Comparison of ENCODE assay signal across 20 cellular contexts in the genomic region with DNA sequence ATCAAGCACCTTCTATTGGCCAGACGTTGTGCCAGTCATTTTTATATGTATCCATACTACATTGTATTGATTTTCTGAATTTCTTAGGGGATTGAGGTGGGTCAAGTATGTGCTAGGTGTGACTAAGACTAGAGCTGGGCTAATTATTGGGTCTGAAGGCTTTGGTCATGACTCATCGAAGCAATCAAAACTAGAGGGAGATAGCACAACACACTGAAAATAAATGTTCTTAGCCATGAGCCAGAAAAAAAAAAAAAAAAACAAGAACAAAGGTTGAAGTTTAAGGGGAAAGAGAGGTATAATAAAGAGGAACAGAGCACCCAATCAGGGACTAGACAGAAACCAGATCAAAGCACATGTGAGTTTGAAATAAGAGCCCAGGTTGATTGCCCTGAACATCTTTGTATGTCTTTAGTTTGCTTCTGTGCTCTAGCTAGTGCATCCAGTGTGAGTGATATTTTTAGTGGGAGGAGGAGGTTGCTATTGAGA.
DNase-seq lines count a peak whose midpoint lies in the region; ATAC-seq, FAIRE-seq and TF ChIP-seq lines count a peak whose summit lies in the region.
"Had no signal": no experiment of that assay in that cellular context is flagged by ENCODE, and none has a peak within 500 bp of the region (broad histone marks: within the 10 kb centered on the region; RNA-seq: fewer than 3 reads in every experiment).

No MANE protein-coding gene starts in this region.

- no peak overlapping the region for H3K27ac ChIP-seq in pancreas
- H3K27ac ChIP-seq in SK-N-SH (ENCODE audit: low read depth in 2 of 2, low read length in 1 of 2) = no peak overlapping the region
- H3K27ac ChIP-seq in testis = no peak overlapping the region
- H3K27ac ChIP-seq: prostate gland had no signal

- ATAC-seq in pancreas (peak; percentile 43 to 73 (median 54)), GM19463 (IDR thresholded peaks at IDR 0.05; ENCODE audit: unreplicated experiment) (no peak)
- ATAC-seq in activated naive CD4-positive, alpha-beta T cell treated with anti-CD3 and anti-CD28 coated beads, Interleukin-2, amount 50 U/mL, for 72 hours = no peak

- H3K27me3 ChIP-seq in pancreas = no peaks in the 10 kb centered on the region
- no peaks in the 10 kb centered on the region for H3K27me3 ChIP-seq in SK-N-SH (ENCODE audit: insufficient read depth)
- H3K27me3 ChIP-seq in testis = no peaks in the 10 kb centered on the region
- H3K27me3 ChIP-seq: BE2C, MG63 had no signal

- TF ChIP-seq CTCF in fibroblast of mammary gland (conservative IDR thresholded peaks at IDR 0.05; ENCODE audit: control insufficient read depth, insufficient read depth, low read depth, low read length) (no peak), pancreas (IDR thresholded peaks at IDR 0.05) (no peak), SK-N-SH (IDR thresholded peaks at IDR 0.05) (no peak), testis (IDR thresholded peaks at IDR 0.05) (no peak)

- DNase-seq in EL (peak; percentile 0), NCI-H226 (peak; percentile 60), fibroblast of mammary gland (ENCODE audit: low read depth) (peak; percentile 25), pancreas (no peak), SK-N-SH (no peak), testis (no peak)
- DNase-seq in activated naive CD4-positive, alpha-beta T cell treated with anti-CD3 and anti-CD28 coated beads, Interleukin-2, amount 50 U/mL, for 72 hours (ENCODE audit: low spot score in 2 of 2) = no peak
- DNase-seq: activated CD4-positive, CD25-positive, alpha-beta regulatory T cell; activated CD8-positive, alpha-beta memory T cell treated with anti-CD3 and anti-CD28 coated beads, Interleukin-2, amount 50 U/mL, for 4 hours; BE2C; H7; MG63; NCI-H2107; stimulated activated CD4-positive, alpha-beta T cell treated with anti-CD3 and anti-CD28 coated beads, Interleukin-2, amount 100 ng/mL, for 24 hours; SW 1271 had no signal

- no peak overlapping the region for H2AFZ ChIP-seq in SK-N-SH (ENCODE audit: low read depth)

- no peaks in the 10 kb centered on the region for H3K9me3 ChIP-seq in pancreas
- H3K9me3 ChIP-seq in SK-N-SH = no peaks in the 10 kb centered on the region
- no peaks in the 10 kb centered on the region for H3K9me3 ChIP-seq in testis
- H3K9me3 ChIP-seq: BE2C, MG63, prostate gland had no signal

- TF ChIP-seq POLR2A in testis (IDR thresholded peaks at IDR 0.05) = no peak

- POLR2A ChIA-PET in SK-N-SH (lab: Yijun Ruan, JAX) = no interaction called here

- FAIRE-seq in pancreas (lab: Jason Lieb, UNC) = no peak

- H3K36me3 ChIP-seq in pancreas (no peaks in the 10 kb centered on the region), SK-N-SH (replicated peaks in 1 of 2; ENCODE audit: control insufficient read depth in 1 of 2, insufficient read depth in 2 of 2, low read length in 1 of 2) (no peaks in the 10 kb centered on the region), testis (ENCODE audit: low read depth, missing control alignments) (no peaks in the 10 kb centered on the region)
- H3K36me3 ChIP-seq: BE2C, MG63, prostate gland had no signal

- no peaks in the 10 kb centered on the region for H3K4me1 ChIP-seq in pancreas
- no peaks in the 10 kb centered on the region for H3K4me1 ChIP-seq in SK-N-SH (ENCODE audit: control insufficient read depth in 1 of 2, insufficient read depth in 2 of 2, low read depth in 1 of 2, low read length in 1 of 2)
- no peaks in the 10 kb centered on the region for H3K4me1 ChIP-seq in testis
- H3K4me1 ChIP-seq: BE2C, prostate gland had no signal

- no peaks in the 10 kb centered on the region for H3K36me3 Mint-ChIP-seq in activated naive CD4-positive, alpha-beta T cell treated with anti-CD3 and anti-CD28 coated beads, Interleukin-2, amount 50 U/mL, for 72 hours
- H3K36me3 Mint-ChIP-seq: activated naive CD8-positive, alpha-beta T cell; type B pancreatic cell had no signal

- H3K9ac ChIP-seq in SK-N-SH = no peak overlapping the region

- H3K27ac Mint-ChIP-seq in activated naive CD4-positive, alpha-beta T cell treated with anti-CD3 and anti-CD28 coated beads, Interleukin-2, amount 50 U/mL, for 72 hours = no peak overlapping the region
- H3K27ac Mint-ChIP-seq: activated naive CD8-positive, alpha-beta T cell; dendritic cell treated with granulocyte-macrophage colony-stimulating factor and Interleukin-4, amounts not matched to agents 40 ng/mL and 50 ng/mL, for 4 days; type B pancreatic cell had no signal

- H3K9me2 ChIP-seq in SK-N-SH = no peaks in the 10 kb centered on the region

- H3K4me3 ChIP-seq in fibroblast of mammary gland (ENCODE audit: control insufficient read depth, low read depth, low read length) = no peak overlapping the region
- no peak overlapping the region for H3K4me3 ChIP-seq in pancreas
- H3K4me3 ChIP-seq in SK-N-SH (ENCODE audit: low read depth in 2 of 2, low read length in 1 of 2) = no peak overlapping the region
- H3K4me3 ChIP-seq in testis = no peak overlapping the region
- H3K4me3 ChIP-seq: MG63, prostate gland had no signal

- WGBS in pancreas, 2 donors = 48 to 55% methylated on average over 2 of the region's 2 CpGs
- WGBS in SK-N-SH (ENCODE audit: low lambda C conversion rate) = 2% methylated on average over 2 of the region's 2 CpGs
- WGBS in testis, 2 donors = 80 to 89% methylated on average over 2 of the region's 2 CpGs

- intact Hi-C loops in pancreas (cut with DNase I) = no loop called here
- intact Hi-C loops in testis (cut with DNase I; ENCODE audit: low total_unique reads) = no loop called here

- no peaks in the 10 kb centered on the region for H4K20me1 ChIP-seq in SK-N-SH (ENCODE audit: insufficient read depth)

- H3K9me3 Mint-ChIP-seq in activated naive CD4-positive, alpha-beta T cell treated with anti-CD3 and anti-CD28 coated beads, Interleukin-2, amount 50 U/mL, for 72 hours = peaks cover 0 to 9% of the 10 kb centered on the region in 2 donors
- H3K9me3 Mint-ChIP-seq: dendritic cell treated with granulocyte-macrophage colony-stimulating factor and Interleukin-4, amounts not matched to agents 40 ng/mL and 50 ng/mL, for 4 days; type B pancreatic cell had no signal

- no peak for TF ChIP-seq RAD21 in SK-N-SH (IDR thresholded peaks at IDR 0.05; ENCODE audit: low read length)

- no peaks in the 10 kb centered on the region for H3F3A ChIP-seq in SK-N-SH (replicated peaks; ENCODE audit: insufficient read depth)

- no peak overlapping the region for H3K4me2 ChIP-seq in SK-N-SH

- no peak for TF ChIP-seq EP300 in SK-N-SH (IDR thresholded peaks at IDR 0.05; ENCODE audit: borderline replicate concordance in 1 of 2, low read depth in 1 of 2, low read length in 1 of 2)

- H3K79me2 ChIP-seq in SK-N-SH (ENCODE audit: insufficient read depth) = no peaks in the 10 kb centered on the region

- CTCF ChIA-PET in SK-N-SH (lab: Yijun Ruan, JAX) = no interaction called here

TF ChIP-seq in SK-N-SH, 30 proteins besides CTCF, POLR2A, EP300 and RAD21:
- TF ChIP-seq EZH2phosphoT487 (IDR thresholded peaks at IDR 0.05; ENCODE audit: borderline replicate concordance, low read depth) (no peak), TAF1 (IDR thresholded peaks at IDR 0.05; ENCODE audit: borderline replicate concordance, low read depth, low read length) (no peak), JUND (IDR thresholded peaks at IDR 0.05) (no peak), NRF1 (IDR thresholded peaks at IDR 0.05; ENCODE audit: low read depth, low read length) (no peak), GATA2 (CRISPR knock-in tag; IDR thresholded peaks at IDR 0.05) (no peak), TCF12 (IDR thresholded peaks at IDR 0.05) (no peak), RFX5 (IDR thresholded peaks at IDR 0.05; ENCODE audit: low read length) (no peak), USF1 (IDR thresholded peaks at IDR 0.05; ENCODE audit: borderline replicate concordance, low read depth) (no peak)
- TF ChIP-seq, protein P1, sequence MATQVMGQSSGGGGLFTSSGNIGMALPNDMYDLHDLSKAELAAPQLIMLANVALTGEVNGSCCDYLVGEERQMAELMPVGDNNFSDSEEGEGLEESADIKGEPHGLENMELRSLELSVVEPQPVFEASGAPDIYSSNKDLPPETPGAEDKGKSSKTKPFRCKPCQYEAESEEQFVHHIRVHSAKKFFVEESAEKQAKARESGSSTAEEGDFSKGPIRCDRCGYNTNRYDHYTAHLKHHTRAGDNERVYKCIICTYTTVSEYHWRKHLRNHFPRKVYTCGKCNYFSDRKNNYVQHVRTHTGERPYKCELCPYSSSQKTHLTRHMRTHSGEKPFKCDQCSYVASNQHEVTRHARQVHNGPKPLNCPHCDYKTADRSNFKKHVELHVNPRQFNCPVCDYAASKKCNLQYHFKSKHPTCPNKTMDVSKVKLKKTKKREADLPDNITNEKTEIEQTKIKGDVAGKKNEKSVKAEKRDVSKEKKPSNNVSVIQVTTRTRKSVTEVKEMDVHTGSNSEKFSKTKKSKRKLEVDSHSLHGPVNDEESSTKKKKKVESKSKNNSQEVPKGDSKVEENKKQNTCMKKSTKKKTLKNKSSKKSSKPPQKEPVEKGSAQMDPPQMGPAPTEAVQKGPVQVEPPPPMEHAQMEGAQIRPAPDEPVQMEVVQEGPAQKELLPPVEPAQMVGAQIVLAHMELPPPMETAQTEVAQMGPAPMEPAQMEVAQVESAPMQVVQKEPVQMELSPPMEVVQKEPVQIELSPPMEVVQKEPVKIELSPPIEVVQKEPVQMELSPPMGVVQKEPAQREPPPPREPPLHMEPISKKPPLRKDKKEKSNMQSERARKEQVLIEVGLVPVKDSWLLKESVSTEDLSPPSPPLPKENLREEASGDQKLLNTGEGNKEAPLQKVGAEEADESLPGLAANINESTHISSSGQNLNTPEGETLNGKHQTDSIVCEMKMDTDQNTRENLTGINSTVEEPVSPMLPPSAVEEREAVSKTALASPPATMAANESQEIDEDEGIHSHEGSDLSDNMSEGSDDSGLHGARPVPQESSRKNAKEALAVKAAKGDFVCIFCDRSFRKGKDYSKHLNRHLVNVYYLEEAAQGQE (IDR thresholded peaks at IDR 0.05; ENCODE audit: low read depth, low read length) = no peak

Comparison
In these comparisons a context has a peak if more than half of its experiments do, and no peak if none do; other contexts are left out.
1. DNase-seq: peak in EL (single experiment), NCI-H226 (single experiment) and fibroblast of mammary gland (single experiment); none in pancreas (0 of 6), activated naive CD4-positive, alpha-beta T cell treated with anti-CD3 and anti-CD28 coated beads, Interleukin-2, amount 50 U/mL, for 72 hours (0 of 2), SK-N-SH (single experiment) and testis (single experiment).
2. ATAC-seq: peak in pancreas (4 of 4); none in activated naive CD4-positive, alpha-beta T cell treated with anti-CD3 and anti-CD28 coated beads, Interleukin-2, amount 50 U/mL, for 72 hours (0 of 2) and GM19463 (single experiment).